ENCODE assay signal across 10 cellular contexts in the genomic region with DNA sequence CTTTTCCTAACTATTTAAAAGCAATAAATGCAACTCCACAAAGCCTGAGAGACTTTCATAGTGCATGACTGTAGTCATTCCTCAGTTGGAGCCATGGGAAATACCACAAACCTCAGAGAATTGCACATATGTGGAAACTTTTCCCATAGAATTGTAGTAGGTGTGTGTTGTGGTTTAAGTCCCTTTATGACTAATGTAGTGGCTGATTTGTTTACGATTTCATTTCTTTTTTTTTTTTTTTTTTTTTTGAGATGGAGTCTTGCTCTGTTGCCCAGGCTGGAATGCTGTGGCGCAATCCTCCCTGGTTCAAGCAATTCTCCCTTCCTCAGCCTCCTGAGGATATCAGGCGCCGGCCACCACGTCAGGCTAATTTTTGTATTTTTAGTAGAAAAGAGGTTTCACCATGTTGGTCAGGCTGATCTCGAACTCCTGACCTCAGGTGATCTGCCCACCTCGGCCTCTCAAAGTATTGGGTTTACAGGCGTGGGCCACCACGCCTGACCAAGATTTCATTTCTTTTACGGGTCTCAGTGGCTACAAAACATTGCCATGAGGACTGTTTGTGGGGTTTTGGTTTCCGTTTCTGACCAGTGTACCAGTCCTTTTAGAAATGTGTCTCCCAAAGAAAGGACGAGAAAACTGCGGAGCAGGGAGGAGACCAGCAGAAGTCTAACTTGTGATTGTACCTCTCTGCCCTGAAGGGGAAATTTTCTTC.
DNase-seq lines count a peak whose midpoint lies in the region; ATAC-seq and TF ChIP-seq lines count a peak whose summit lies in the region.
"Had no signal": no experiment of that assay in that cellular context is flagged by ENCODE, and none has a peak within 500 bp of the region (broad histone marks: within the 10 kb centered on the region; RNA-seq: fewer than 3 reads in every experiment).

No MANE protein-coding gene starts in this region.

- peaks cover 37% of the 10 kb centered on the region for H3K4me1 ChIP-seq in RWPE2 (ENCODE audit: insufficient read depth, poor library complexity, severe bottlenecking)

- H3K4me3 Mint-ChIP-seq in type B pancreatic cell (peak overlapping the region; percentile 15), glutamatergic neuron (ENCODE audit: unreplicated experiment) (no peak overlapping the region), endothelial cell (ENCODE audit: unreplicated experiment) (no peak overlapping the region)
- H3K4me3 Mint-ChIP-seq: activated naive CD8-positive, alpha-beta T cell treated with anti-CD3 and anti-CD28 coated beads, Interleukin-2, amount 10 ng/mL, durations not matched to agents 7 days and 5 days had no signal

- no peaks in the 10 kb centered on the region for H3K9me3 ChIP-seq in RWPE2 (ENCODE audit: severe bottlenecking)
- H3K9me3 ChIP-seq: left ventricle myocardium inferior had no signal

- no peaks in the 10 kb centered on the region for H3K27me3 ChIP-seq in RWPE2 (ENCODE audit: insufficient read depth, poor library complexity, severe bottlenecking)

- ATAC-seq in GM21529 (IDR thresholded peaks at IDR 0.05; ENCODE audit: unreplicated experiment) (peak; percentile 23), RWPE2 (ENCODE audit: low read depth) (peak; percentile 64), HG03469 (IDR thresholded peaks at IDR 0.05; ENCODE audit: unreplicated experiment) (no peak)

- H3K27ac Mint-ChIP-seq in type B pancreatic cell: peak overlapping the region; percentile 92
- H3K27ac Mint-ChIP-seq in glutamatergic neuron (ENCODE audit: unreplicated experiment): no peak overlapping the region
- no peak overlapping the region for H3K27ac Mint-ChIP-seq in endothelial cell (ENCODE audit: unreplicated experiment)
- H3K27ac Mint-ChIP-seq: activated naive CD8-positive, alpha-beta T cell treated with anti-CD3 and anti-CD28 coated beads, Interleukin-2, amount 10 ng/mL, durations not matched to agents 7 days and 5 days had no signal

- TF ChIP-seq CTCF in RWPE2 (IDR thresholded peaks at IDR 0.05; ENCODE audit: poor library complexity, severe bottlenecking) (no peak), fibroblast of villous mesenchyme (IDR thresholded peaks at IDR 0.05; ENCODE audit: insufficient read depth, low read depth, low read length) (no peak), type B pancreatic cell (conservative IDR thresholded peaks at IDR 0.05) (no peak), glutamatergic neuron (IDR thresholded peaks at IDR 0.05; ENCODE audit: partially characterized antibody, unreplicated experiment) (no peak), endothelial cell (IDR thresholded peaks at IDR 0.05; ENCODE audit: unreplicated experiment) (no peak)

- H3K9me3 Mint-ChIP-seq in type B pancreatic cell: no peaks in the 10 kb centered on the region
- H3K9me3 Mint-ChIP-seq in glutamatergic neuron (ENCODE audit: unreplicated experiment): no peaks in the 10 kb centered on the region
- H3K9me3 Mint-ChIP-seq in endothelial cell (ENCODE audit: unreplicated experiment): no peaks in the 10 kb centered on the region
- H3K9me3 Mint-ChIP-seq: activated naive CD8-positive, alpha-beta T cell treated with anti-CD3 and anti-CD28 coated beads, Interleukin-2, amount 10 ng/mL, durations not matched to agents 7 days and 5 days had no signal

- H3K27me3 Mint-ChIP-seq in type B pancreatic cell (no peaks in the 10 kb centered on the region), glutamatergic neuron (ENCODE audit: unreplicated experiment) (peaks cover 3% of the 10 kb centered on the region), endothelial cell (ENCODE audit: unreplicated experiment) (no peaks in the 10 kb centered on the region)
- H3K27me3 Mint-ChIP-seq: activated naive CD8-positive, alpha-beta T cell treated with anti-CD3 and anti-CD28 coated beads, Interleukin-2, amount 10 ng/mL, durations not matched to agents 7 days and 5 days had no signal

- no peaks in the 10 kb centered on the region for H3K36me3 Mint-ChIP-seq in type B pancreatic cell
- no peaks in the 10 kb centered on the region for H3K36me3 Mint-ChIP-seq in glutamatergic neuron (ENCODE audit: unreplicated experiment)
- no peaks in the 10 kb centered on the region for H3K36me3 Mint-ChIP-seq in endothelial cell (ENCODE audit: low read depth, unreplicated experiment)
- H3K36me3 Mint-ChIP-seq: activated naive CD8-positive, alpha-beta T cell treated with anti-CD3 and anti-CD28 coated beads, Interleukin-2, amount 10 ng/mL, durations not matched to agents 7 days and 5 days had no signal

- H3K27ac ChIP-seq in RWPE2 (ENCODE audit: poor library complexity, severe bottlenecking): peak overlapping the region; percentile 93
- H3K27ac ChIP-seq: KMS-11, left ventricle myocardium inferior had no signal

- no peak for DNase-seq in RWPE2 (ENCODE audit: low spot score)
- DNase-seq in fibroblast of villous mesenchyme (ENCODE audit: low read depth): peak; percentile 98
- DNase-seq in type B pancreatic cell (ENCODE audit: extremely low spot score, unreplicated experiment): no peak
- no peak for DNase-seq in glutamatergic neuron
- DNase-seq in endothelial cell (ENCODE audit: low spot score): no peak
- DNase-seq: activated naive CD8-positive, alpha-beta T cell treated with anti-CD3 and anti-CD28 coated beads, Interleukin-2, amount 10 ng/mL, durations not matched to agents 7 days and 5 days; left ventricle myocardium inferior had no signal

- H3K4me3 ChIP-seq in RWPE2 (ENCODE audit: severe bottlenecking): no peak overlapping the region
- H3K4me3 ChIP-seq in fibroblast of villous mesenchyme (ENCODE audit: low read depth, low read length): no peak overlapping the region
- H3K4me3 ChIP-seq: left ventricle myocardium inferior had no signal

- H3K4me1 Mint-ChIP-seq in type B pancreatic cell (ENCODE audit: unreplicated experiment) (peaks cover 33% of the 10 kb centered on the region), glutamatergic neuron (ENCODE audit: low read depth, unreplicated experiment) (no peaks in the 10 kb centered on the region), endothelial cell (ENCODE audit: unreplicated experiment) (peaks cover 10% of the 10 kb centered on the region)
- H3K4me1 Mint-ChIP-seq: activated naive CD8-positive, alpha-beta T cell treated with anti-CD3 and anti-CD28 coated beads, Interleukin-2, amount 10 ng/mL, durations not matched to agents 7 days and 5 days had no signal

- H3K36me3 ChIP-seq in RWPE2 (ENCODE audit: low read depth): no peaks in the 10 kb centered on the region
- H3K36me3 ChIP-seq: left ventricle myocardium inferior had no signal
